ENCODE assay signal across 31 cellular contexts in the genomic region with DNA sequence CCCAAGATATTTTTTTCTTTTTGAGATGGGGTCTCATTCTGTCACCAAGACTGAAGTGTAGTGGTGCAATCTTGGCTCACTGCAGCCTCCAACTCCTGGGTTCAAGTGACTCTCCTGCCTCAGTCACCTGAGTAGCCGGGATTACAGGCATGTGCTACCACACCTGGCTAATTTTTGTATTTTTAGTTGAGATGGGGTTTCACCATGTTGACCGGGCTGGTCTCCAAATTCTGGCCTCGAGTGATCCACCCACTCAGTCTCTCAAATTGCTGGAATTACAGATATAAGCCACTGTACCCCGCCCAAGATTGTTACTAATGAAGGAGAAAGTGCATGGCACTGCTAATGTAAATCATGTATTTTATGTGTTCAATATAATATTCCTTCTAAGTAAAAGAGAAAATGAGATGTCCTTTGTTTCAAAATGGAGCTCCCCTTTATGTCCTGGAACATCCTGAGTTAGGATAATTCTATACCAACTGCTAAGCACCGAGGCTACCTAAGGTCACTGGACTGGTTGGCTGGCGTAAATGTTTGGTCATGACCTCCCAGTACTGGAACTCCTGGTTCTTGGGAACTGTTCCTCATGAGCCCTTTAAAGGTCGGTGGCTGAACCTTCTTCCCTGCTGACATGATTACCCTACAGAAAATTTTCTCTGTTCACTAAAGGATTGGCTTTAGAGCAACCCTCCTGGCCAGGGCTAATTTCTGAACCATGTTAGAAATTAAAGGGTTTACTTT. TPM values are rescaled to one million over a fixed set of nuclear protein-coding genes. Genes with fewer than 3 reads are reported as not detected.
"Had no signal": no experiment of that assay in that cellular context is flagged by ENCODE, and none has a peak within 500 bp of the region (broad histone marks: within the 10 kb centered on the region; RNA-seq: fewer than 3 reads in every experiment).

No MANE protein-coding gene starts in this region.

- H3K27ac Mint-ChIP-seq: activated B cell treated with CpG ODN at 0.5 μM for 24 hours; activated CD4-positive, alpha-beta memory T cell treated with anti-CD3 and anti-CD28 coated beads, Interleukin-2, amount 10 ng/mL, durations not matched to agents 7 days and 5 days; activated CD4-positive, alpha-beta T cell treated with anti-CD3 and anti-CD28 coated beads, Interleukin-2, amount 10 ng/mL, durations not matched to agents 7 days and 5 days; activated naive CD4-positive, alpha-beta T cell treated with anti-CD3 and anti-CD28 coated beads, Interleukin-2, amount 10 ng/mL, durations not matched to agents 7 days and 5 days; activated naive CD4-positive, alpha-beta T cell treated with anti-CD3 and anti-CD28 coated beads, Interleukin-2, amount 50 U/mL, for 72 hours; activated naive CD8-positive, alpha-beta T cell treated with anti-CD3 and anti-CD28 coated beads, Interleukin-2, amount 10 ng/mL, durations not matched to agents 7 days and 5 days; activated T-cell treated with anti-CD3 and anti-CD28 coated beads, Interleukin-2, amount 50 U/mL, for 24 hours; activated T-cell treated with anti-CD3 and anti-CD28 coated beads, Interleukin-2, amount 50 U/mL, for 72 hours; T-helper 17 cell; T-helper 2 cell treated with Interferon-gamma antibody and Interleukin-4, amounts not matched to agents 5 μg/mL and 100 μg/mL, for 36 hours had no signal

- H3K27ac ChIP-seq: brain microvascular endothelial cell, colonic mucosa, epithelial cell of prostate, heart right ventricle, hepatocyte, WERI-Rb-1 had no signal

- H3K27me3 ChIP-seq: brain microvascular endothelial cell, colonic mucosa, heart right ventricle, hepatocyte had no signal

- H3K4me3 ChIP-seq: colonic mucosa, heart right ventricle, hepatocyte had no signal

- H3K36me3 ChIP-seq: brain microvascular endothelial cell, colonic mucosa, heart right ventricle had no signal

- DNase-seq: activated B cell treated with CpG ODN at 0.5 μM for 24 hours; activated CD4-positive, alpha-beta memory T cell treated with anti-CD3 and anti-CD28 coated beads, Interleukin-2, amount 10 ng/mL, durations not matched to agents 7 days and 5 days; activated CD4-positive, alpha-beta T cell treated with anti-CD3 and anti-CD28 coated beads, Interleukin-2, amount 10 ng/mL, durations not matched to agents 7 days and 5 days; activated CD4-positive, alpha-beta T cell treated with anti-CD3 and anti-CD28 coated beads, Interleukin-2, amount 50 U/mL, for 4 hours; activated CD8-positive, alpha-beta memory T cell treated with anti-CD3 and anti-CD28 coated beads, Interleukin-2, amount 50 U/mL, for 48 hours; activated gamma-delta T cell; activated naive CD4-positive, alpha-beta T cell; activated naive CD4-positive, alpha-beta T cell treated with anti-CD3 and anti-CD28 coated beads, Interleukin-2, amount 10 ng/mL, durations not matched to agents 7 days and 5 days; activated naive CD8-positive, alpha-beta T cell treated with anti-CD3 and anti-CD28 coated beads, Interleukin-2, amount 10 ng/mL, durations not matched to agents 7 days and 5 days; activated T-cell treated with anti-CD3 and anti-CD28 coated beads for 4 hours; activated T-cell treated with anti-CD3 and anti-CD28 coated beads, Interleukin-2, amount 50 U/mL, for 24 hours; activated T-cell treated with anti-CD3 and anti-CD28 coated beads, Interleukin-2, amount 50 U/mL, for 72 hours; anterior cingulate cortex; brain microvascular endothelial cell; central memory CD4-positive, alpha-beta T cell; cerebellar nuclear complex; colonic mucosa; effector CD8-positive, alpha-beta T cell; foreskin fibroblast; glutamatergic neuron; heart right ventricle; T-helper 1 cell; T-helper 17 cell; T1000; WERI-Rb-1 had no signal

- ATAC-seq: activated CD4-positive, CD25-positive, alpha-beta regulatory T cell treated with anti-CD3 and anti-CD28 coated beads, Interleukin-2, amount 50 U/mL, for 24 hours; activated naive CD4-positive, alpha-beta T cell treated with anti-CD3 and anti-CD28 coated beads, Interleukin-2, amount 50 U/mL, for 72 hours; activated T-cell treated with anti-CD3 and anti-CD28 coated beads, Interleukin-2, amount 50 U/mL, for 72 hours; T-helper 17 cell had no signal

- H3K4me3 Mint-ChIP-seq: activated B cell treated with CpG ODN at 0.5 μM for 24 hours; activated CD4-positive, alpha-beta memory T cell treated with anti-CD3 and anti-CD28 coated beads, Interleukin-2, amount 10 ng/mL, durations not matched to agents 7 days and 5 days; activated CD4-positive, alpha-beta T cell treated with anti-CD3 and anti-CD28 coated beads, Interleukin-2, amount 10 ng/mL, durations not matched to agents 7 days and 5 days; activated naive CD4-positive, alpha-beta T cell treated with anti-CD3 and anti-CD28 coated beads, Interleukin-2, amount 10 ng/mL, durations not matched to agents 7 days and 5 days; activated naive CD8-positive, alpha-beta T cell treated with anti-CD3 and anti-CD28 coated beads, Interleukin-2, amount 10 ng/mL, durations not matched to agents 7 days and 5 days; activated T-cell treated with anti-CD3 and anti-CD28 coated beads, Interleukin-2, amount 50 U/mL, for 24 hours; activated T-cell treated with anti-CD3 and anti-CD28 coated beads, Interleukin-2, amount 50 U/mL, for 72 hours; T-helper 17 cell; T-helper 2 cell treated with Interferon-gamma antibody and Interleukin-4, amounts not matched to agents 5 μg/mL and 100 μg/mL, for 36 hours had no signal

- H3K36me3 Mint-ChIP-seq: activated naive CD4-positive, alpha-beta T cell treated with anti-CD3 and anti-CD28 coated beads, Interleukin-2, amount 10 ng/mL, durations not matched to agents 7 days and 5 days; activated naive CD8-positive, alpha-beta T cell treated with anti-CD3 and anti-CD28 coated beads, Interleukin-2, amount 10 ng/mL, durations not matched to agents 7 days and 5 days had no signal

- H3K27me3 Mint-ChIP-seq: activated B cell treated with CpG ODN at 0.5 μM for 24 hours; activated naive CD4-positive, alpha-beta T cell treated with anti-CD3 and anti-CD28 coated beads, Interleukin-2, amount 10 ng/mL, durations not matched to agents 7 days and 5 days; T-helper 17 cell had no signal

RNA-seq across cellular contexts. Expression of a gene that starts 59.9 kb away (rescaled TPM):
- total RNA-seq: endothelial cell of umbilical vein had no signal
